In the genomic region with DNA sequence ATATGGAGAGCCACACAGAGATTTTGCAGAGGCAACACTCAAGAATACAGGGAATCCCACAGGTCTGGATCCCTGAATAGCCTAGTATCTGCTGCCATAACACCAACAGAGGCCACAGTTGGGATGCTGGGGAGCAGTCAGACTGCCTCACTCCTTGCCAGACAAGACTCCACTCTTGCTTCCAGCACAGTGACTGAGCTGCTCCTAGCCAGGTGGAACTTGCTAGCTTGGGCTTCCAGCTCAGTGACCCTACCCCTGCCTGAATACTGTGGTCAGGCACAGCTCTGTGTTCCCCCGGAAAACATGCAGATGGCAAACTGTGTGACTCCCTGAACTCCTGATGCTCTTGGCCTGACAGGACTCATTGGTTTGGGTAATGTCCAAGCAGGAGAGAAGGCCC, we compare ENCODE assay signal across 36 cellular contexts.
"Had no signal": no experiment of that assay in that cellular context is flagged by ENCODE, and none has a peak within 500 bp of the region (broad histone marks: within the 10 kb centered on the region; RNA-seq: fewer than 3 reads in every experiment).

No MANE protein-coding gene starts in this region.

- H3K4me3 Mint-ChIP-seq: activated B cell treated with CpG ODN at 0.5 μM for 24 hours; activated CD4-positive, alpha-beta memory T cell treated with anti-CD3 and anti-CD28 coated beads for 36 hours; activated CD4-positive, alpha-beta T cell treated with anti-CD3 and anti-CD28 coated beads, Interleukin-2, amount 10 ng/mL, durations not matched to agents 24 days and 14 days; activated CD8-positive, alpha-beta T cell treated with anti-CD3 and anti-CD28 coated beads for 36 hours; activated naive CD4-positive, alpha-beta T cell treated with anti-CD3 and anti-CD28 coated beads for 36 hours; activated naive CD8-positive, alpha-beta T cell treated with anti-CD3 and anti-CD28 coated beads for 36 hours; activated T-cell treated with anti-CD3 and anti-CD28 coated beads, Interleukin-2, amount 50 U/mL, for 4 hours; activated T-cell treated with anti-CD3 and anti-CD28 coated beads, Interleukin-2, amount 50 U/mL, for 72 hours; activated T-helper 1 cell treated with anti-CD3 and anti-CD28 coated beads, Interleukin-12 subunit alpha, Interleukin-12 subunit beta, Interleukin-2, Interleukin-4 antibody, amounts not matched to agents 30 ng/mL and 10 ng/mL and 1 ng/mL, durations not matched to agents 14 hours and 24 hours and 36 hours; activated T-helper 17 cell treated with anti-CD3 and anti-CD28 coated beads, Interleukin-2, amount 50 U/mL, for 72 hours; central memory CD8-positive, alpha-beta T cell; T-cell; T-helper 17 cell; T-helper 2 cell treated with Interferon-gamma antibody and Interleukin-4, amounts not matched to agents 5 μg/mL and 100 μg/mL, for 36 hours had no signal

- H3K27ac ChIP-seq: adrenal gland, body of pancreas, cardiac muscle cell, VCaP had no signal

- H3K4me1 Mint-ChIP-seq: activated B cell treated with CpG ODN at 0.5 μM for 24 hours; activated CD4-positive, alpha-beta T cell treated with anti-CD3 and anti-CD28 coated beads, Interleukin-2, amount 10 ng/mL, durations not matched to agents 24 days and 14 days; activated naive CD8-positive, alpha-beta T cell treated with anti-CD3 and anti-CD28 coated beads for 36 hours; activated T-helper 17 cell treated with anti-CD3 and anti-CD28 coated beads, Interleukin-2, amount 50 U/mL, for 72 hours; central memory CD8-positive, alpha-beta T cell; T-cell; T-helper 17 cell had no signal

- H3K27me3 Mint-ChIP-seq: activated B cell treated with CpG ODN at 0.5 μM for 24 hours; activated CD4-positive, alpha-beta memory T cell treated with anti-CD3 and anti-CD28 coated beads for 36 hours; activated CD4-positive, alpha-beta T cell treated with anti-CD3 and anti-CD28 coated beads, Interleukin-2, amount 10 ng/mL, durations not matched to agents 24 days and 14 days; activated CD8-positive, alpha-beta T cell treated with anti-CD3 and anti-CD28 coated beads for 36 hours; activated naive CD8-positive, alpha-beta T cell treated with anti-CD3 and anti-CD28 coated beads for 36 hours; activated T-helper 17 cell treated with anti-CD3 and anti-CD28 coated beads, Interleukin-2, amount 50 U/mL, for 72 hours; central memory CD8-positive, alpha-beta T cell; T-cell; T-helper 17 cell had no signal

- H3K4me1 ChIP-seq: adrenal gland, body of pancreas had no signal

- DNase-seq: activated B cell treated with CpG ODN at 0.5 μM for 24 hours; activated CD4-positive, alpha-beta memory T cell treated with anti-CD3 and anti-CD28 coated beads for 36 hours; activated CD4-positive, alpha-beta T cell treated with anti-CD3 and anti-CD28 coated beads for 4 hours; activated CD4-positive, alpha-beta T cell treated with anti-CD3 and anti-CD28 coated beads, Interleukin-2, amount 10 ng/mL, durations not matched to agents 24 days and 14 days; activated CD4-positive, alpha-beta T cell treated with anti-CD3 and anti-CD28 coated beads, Interleukin-2, amount 50 U/mL, for 1 hour; activated CD4-positive, alpha-beta T cell treated with anti-CD3 and anti-CD28 coated beads, Interleukin-2, amount 50 U/mL, for 4 hours; activated CD4-positive, CD25-positive, alpha-beta regulatory T cell treated with anti-CD3 and anti-CD28 coated beads, Interleukin-2, amount 50 U/mL, for 72 hours; activated CD8-positive, alpha-beta memory T cell treated with anti-CD3 and anti-CD28 coated beads, Interleukin-2, amount 50 U/mL, for 4 hours; activated CD8-positive, alpha-beta T cell treated with anti-CD3 and anti-CD28 coated beads for 36 hours; activated effector memory CD4-positive, alpha-beta T cell treated with anti-CD3 and anti-CD28 coated beads, Interleukin-2, amount 50 U/mL, for 16 hours; activated gamma-delta T cell treated with Interleukin-2 at 50 U/mL for 16 hours; activated naive CD4-positive, alpha-beta T cell; activated naive CD4-positive, alpha-beta T cell treated with anti-CD3 and anti-CD28 coated beads for 36 hours; activated naive CD4-positive, alpha-beta T cell treated with anti-CD3 and anti-CD28 coated beads, Interleukin-2, amount 50 U/mL, for 16 hours; activated naive CD8-positive, alpha-beta T cell treated with anti-CD3 and anti-CD28 coated beads for 36 hours; activated T-cell treated with anti-CD3 and anti-CD28 coated beads for 4 hours; activated T-cell treated with anti-CD3 and anti-CD28 coated beads, Interleukin-2, amount 50 U/mL, for 1 hour; activated T-cell treated with anti-CD3 and anti-CD28 coated beads, Interleukin-2, amount 50 U/mL, for 4 hours; activated T-cell treated with anti-CD3 and anti-CD28 coated beads, Interleukin-2, amount 50 U/mL, for 72 hours; adrenal gland; amniotic stem cell; aorta; body of pancreas; T-cell; T-helper 17 cell; T-helper 9 cell had no signal

- FAIRE-seq: astrocyte, bronchial epithelial cell, TTC549 had no signal

- H3K9me3 ChIP-seq: adrenal gland, body of pancreas had no signal

- H3K27ac Mint-ChIP-seq: activated B cell treated with CpG ODN at 0.5 μM for 24 hours; activated CD4-positive, alpha-beta memory T cell treated with anti-CD3 and anti-CD28 coated beads for 36 hours; activated CD4-positive, alpha-beta T cell treated with anti-CD3 and anti-CD28 coated beads, Interleukin-2, amount 10 ng/mL, durations not matched to agents 24 days and 14 days; activated CD8-positive, alpha-beta T cell treated with anti-CD3 and anti-CD28 coated beads for 36 hours; activated naive CD4-positive, alpha-beta T cell treated with anti-CD3 and anti-CD28 coated beads for 36 hours; activated naive CD4-positive, alpha-beta T cell treated with anti-CD3 and anti-CD28 coated beads, Interleukin-2, amount 50 U/mL, for 72 hours; activated naive CD8-positive, alpha-beta T cell treated with anti-CD3 and anti-CD28 coated beads for 36 hours; activated T-cell treated with anti-CD3 and anti-CD28 coated beads, Interleukin-2, amount 50 U/mL, for 72 hours; activated T-helper 1 cell treated with anti-CD3 and anti-CD28 coated beads, Interleukin-12 subunit alpha, Interleukin-12 subunit beta, Interleukin-2, Interleukin-4 antibody, amounts not matched to agents 30 ng/mL and 10 ng/mL and 1 ng/mL, durations not matched to agents 14 hours and 24 hours and 36 hours; activated T-helper 17 cell treated with anti-CD3 and anti-CD28 coated beads, Interleukin-2, amount 50 U/mL, for 72 hours; T-cell; T-helper 17 cell; T-helper 2 cell treated with Interferon-gamma antibody and Interleukin-4, amounts not matched to agents 5 μg/mL and 100 μg/mL, for 36 hours had no signal

- H3K4me3 ChIP-seq: adrenal gland, body of pancreas, cardiac muscle cell had no signal

- H3K36me3 Mint-ChIP-seq: activated CD4-positive, alpha-beta memory T cell treated with anti-CD3 and anti-CD28 coated beads for 36 hours; activated naive CD8-positive, alpha-beta T cell treated with anti-CD3 and anti-CD28 coated beads for 36 hours; T-cell had no signal

- H3K27me3 ChIP-seq: adrenal gland, body of pancreas, cardiac muscle cell had no signal

- H3K36me3 ChIP-seq: adrenal gland, cardiac muscle cell had no signal
